ENCODE assay signal across 11 cellular contexts in the genomic region with DNA sequence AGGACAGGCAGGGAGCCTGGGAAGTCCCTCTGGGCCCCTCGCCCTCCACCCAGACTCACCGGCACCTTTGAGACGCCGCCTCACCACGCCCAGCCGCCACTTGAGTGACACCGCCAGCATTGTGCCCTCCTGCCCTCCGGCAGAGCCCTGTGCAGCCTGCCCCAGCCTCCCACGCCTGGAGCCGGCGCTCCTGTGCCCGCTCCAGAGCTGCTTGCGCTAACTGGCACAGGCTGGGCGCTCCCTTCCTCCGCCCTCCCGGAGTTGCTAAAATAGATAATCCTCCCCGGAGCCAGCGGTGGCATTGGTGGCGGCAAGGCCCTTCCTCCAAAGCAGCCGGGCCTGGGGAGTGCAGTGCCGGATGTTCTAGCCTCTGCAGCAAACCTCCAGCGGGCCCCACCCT. TPM values are rescaled to one million over a fixed set of nuclear protein-coding genes. Genes with fewer than 3 reads are reported as not detected.
DNase-seq lines count a peak whose midpoint lies in the region; ATAC-seq and TF ChIP-seq lines count a peak whose summit lies in the region.
"Had no signal": no experiment of that assay in that cellular context is flagged by ENCODE, and none has a peak within 500 bp of the region (broad histone marks: within the 10 kb centered on the region; RNA-seq: fewer than 3 reads in every experiment).

No MANE protein-coding gene starts in this region.

- intact Hi-C loops in naive thymus-derived CD4-positive, alpha-beta T cell (cut with micrococcal nuclease): no loop called here
- intact Hi-C loops in OCI-LY7 (cut with micrococcal nuclease; ENCODE audit: unreplicated experiment): no loop called here

- H3K9me3 ChIP-seq in naive thymus-derived CD4-positive, alpha-beta T cell (ENCODE audit: control insufficient read depth in 2 of 3, low read length in 3 of 3): no peaks in the 10 kb centered on the region
- no peaks in the 10 kb centered on the region for H3K9me3 ChIP-seq in OCI-LY7 (ENCODE audit: low read length)

- BruUV-seq in OCI-LY7 (replicated peaks; lab: Mats Ljungman, UMichigan): no TSS peak

- H3K27me3 Mint-ChIP-seq in naive thymus-derived CD4-positive, alpha-beta T cell: peaks cover 33 to 64% (median 45%) of the 10 kb centered on the region in 5 donors

- H3K4me1 Mint-ChIP-seq in naive thymus-derived CD4-positive, alpha-beta T cell: peaks cover 7 to 11% (median 10%) of the 10 kb centered on the region in 7 donors

- no peaks in the 10 kb centered on the region for H3K36me3 ChIP-seq in naive thymus-derived CD4-positive, alpha-beta T cell (ENCODE audit: control insufficient read depth in 2 of 3, insufficient read depth in 3 of 3, low read length in 3 of 3)
- H3K36me3 ChIP-seq in OCI-LY7 (ENCODE audit: insufficient read depth, low read length): no peaks in the 10 kb centered on the region

- peak overlapping the region in 6 of 10 donors; percentile 3 to 85 (median 51) for H3K4me3 Mint-ChIP-seq in naive thymus-derived CD4-positive, alpha-beta T cell

- POLR2A ChIA-PET in naive thymus-derived CD4-positive, alpha-beta T cell (lab: Charles Lee): no interaction called here
- POLR2A ChIA-PET in OCI-LY7 (lab: Charles Lee): no interaction called here

- H3K27ac ChIP-seq in naive thymus-derived CD4-positive, alpha-beta T cell (ENCODE audit: low read depth, low read length): no peak overlapping the region
- no peak overlapping the region for H3K27ac ChIP-seq in OCI-LY7 (ENCODE audit: low read depth, low read length, poor library complexity, severe bottlenecking)

- DNase-seq in ELF-1 (ENCODE audit: low read depth, low spot score) (peak; percentile 76), NCI-H69 (lab: John Stamatoyannopoulos, UW) (peak; percentile 62), NCI-H2196 treated with DMSO at 0.1 percent for 48 hours (lab: John Stamatoyannopoulos, UW; ENCODE audit: unreplicated experiment) (no peak), OCI-LY7 (ENCODE audit: low spot score) (no peak), foreskin melanocyte (no peak), hippocampal formation (lab: John Stamatoyannopoulos, UW) (no peak)
- DNase-seq in naive thymus-derived CD4-positive, alpha-beta T cell: no peak
- DNase-seq: COR-L47, T1000 had no signal

- no peak overlapping the region for H3K4me2 ChIP-seq in OCI-LY7 (ENCODE audit: low read length)

- H3K27ac Mint-ChIP-seq in naive thymus-derived CD4-positive, alpha-beta T cell: peak overlapping the region in 1 of 9 donors; percentile 48

- H3K36me3 Mint-ChIP-seq in naive thymus-derived CD4-positive, alpha-beta T cell: peaks cover 0 to 4% (median 0%) of the 10 kb centered on the region in 5 donors

- TF ChIP-seq CTCF in OCI-LY7 (conservative IDR thresholded peaks at IDR 0.05; ENCODE audit: low read length): no peak

- CTCF ChIA-PET in naive thymus-derived CD4-positive, alpha-beta T cell (lab: Charles Lee): no interaction called here
- CTCF ChIA-PET in OCI-LY7 (lab: Charles Lee; ENCODE audit: unreplicated experiment): no interaction called here

- no peaks in the 10 kb centered on the region for H3K4me1 ChIP-seq in naive thymus-derived CD4-positive, alpha-beta T cell (ENCODE audit: control insufficient read depth in 2 of 2, insufficient read depth in 2 of 2, low read length in 2 of 2)
- H3K4me1 ChIP-seq in OCI-LY7 (ENCODE audit: insufficient read depth, low read length, poor library complexity, severe bottlenecking): no peaks in the 10 kb centered on the region

- peak; percentile 65 for ATAC-seq in esophagus mucosa
- no peak for ATAC-seq in naive thymus-derived CD4-positive, alpha-beta T cell

- H4K20me1 ChIP-seq in OCI-LY7 (ENCODE audit: insufficient read depth, low read length): no peaks in the 10 kb centered on the region

- H3K9me2 ChIP-seq in OCI-LY7 (ENCODE audit: insufficient read depth, low read length): no peaks in the 10 kb centered on the region

- H3K79me2 ChIP-seq in OCI-LY7 (ENCODE audit: insufficient read depth, low read depth, low read length): no peaks in the 10 kb centered on the region

- no peaks in the 10 kb centered on the region for H3K27me3 ChIP-seq in naive thymus-derived CD4-positive, alpha-beta T cell (ENCODE audit: control insufficient read depth in 2 of 2, insufficient read depth in 2 of 2, low read length in 2 of 2)

- no peak overlapping the region for H2AFZ ChIP-seq in OCI-LY7 (ENCODE audit: low read length)

- H3K9me3 Mint-ChIP-seq in naive thymus-derived CD4-positive, alpha-beta T cell: no peaks in the 10 kb centered on the region

- no peak overlapping the region for H3K4me3 ChIP-seq in naive thymus-derived CD4-positive, alpha-beta T cell (ENCODE audit: low read length)
- H3K4me3 ChIP-seq in OCI-LY7 (ENCODE audit: low read depth, low read length, poor library complexity, severe bottlenecking): no peak overlapping the region
- H3K4me3 ChIP-seq: lung had no signal

RNA-seq across cellular contexts. Expression of a gene that starts 15.7 kb away (rescaled TPM):
- total RNA-seq in esophagus mucosa (2.0 TPM), OCI-LY7 (2022) (not detected in 2 replicates)
- total RNA-seq in naive thymus-derived CD4-positive, alpha-beta T cell: not detected
- polyA plus RNA-seq in naive thymus-derived CD4-positive, alpha-beta T cell: not detected
- not detected in 2 replicates for total RNA-seq in OCI-LY7 (2014; rRNA removed; shearing (Covaris generic))

Comparison
In these comparisons a context has a peak if more than half of its experiments do, and no peak if none do; other contexts are left out.
1. DNase-seq: peak in ELF-1 (single experiment) and NCI-H69 (single experiment); none in naive thymus-derived CD4-positive, alpha-beta T cell (0 of 9), NCI-H2196 treated with DMSO at 0.1 percent for 48 hours (single experiment), OCI-LY7 (single experiment), foreskin melanocyte (single experiment) and hippocampal formation (0 of 2).